ENCODE assay signal across 12 cellular contexts in genomic region chr3:148211725-148212124, GRCh38.
DNase-seq lines count a peak whose midpoint lies in the region; ATAC-seq, FAIRE-seq and TF ChIP-seq lines count a peak whose summit lies in the region.
"Had no signal": no experiment of that assay in that cellular context is flagged by ENCODE, and none has a peak within 500 bp of the region (broad histone marks: within the 10 kb centered on the region; RNA-seq: fewer than 3 reads in every experiment).

No MANE protein-coding gene starts in this region.

- H3K9me2 ChIP-seq in PC-3 (replicated peaks; ENCODE audit: low read length), result no peaks in the 10 kb centered on the region

- no peak for TF ChIP-seq POLR2A in HepG2 (IDR thresholded peaks at IDR 0.05; ENCODE audit: insufficient read depth in 1 of 2, low read depth in 2 of 2, low read length in 2 of 2)

- no peak for FAIRE-seq in HepG2 (lab: Jason Lieb, UNC)
- FAIRE-seq: keratinocyte had no signal

- BruUV-seq in PC-3 (replicated peaks; lab: Mats Ljungman, UMichigan) (no TSS peak), HepG2 (replicated peaks; lab: Mats Ljungman, UMichigan) (no TSS peak)

- H2AFZ ChIP-seq in PC-3 (ENCODE audit: low read length), result no peak overlapping the region
- no peak overlapping the region for H2AFZ ChIP-seq in HepG2 (ENCODE audit: low read length)

- no peaks in the 10 kb centered on the region for H3F3A ChIP-seq in PC-3 (ENCODE audit: low read length, unreplicated experiment)

- intact Hi-C loops in PC-3 (cut with micrococcal nuclease), result no loop called here
- intact Hi-C loops in HepG2 (cut with micrococcal nuclease; ENCODE audit: unreplicated experiment), result no loop called here
- intact Hi-C loops in ascending aorta (cut with DNase I), result no loop called here

- H3K79me2 ChIP-seq in PC-3 (ENCODE audit: low read length) (no peaks in the 10 kb centered on the region), HepG2 (ENCODE audit: insufficient read depth, low read length) (no peaks in the 10 kb centered on the region)

- POLR2A ChIA-PET in PC-3 (lab: Charles Lee; ENCODE audit: unreplicated experiment), result no interaction called here
- POLR2A ChIA-PET in HepG2 (lab: Yijun Ruan, JAX), result no interaction called here

- no peaks in the 10 kb centered on the region for H4K20me1 ChIP-seq in PC-3 (ENCODE audit: low read length)
- no peaks in the 10 kb centered on the region for H4K20me1 ChIP-seq in HepG2 (ENCODE audit: insufficient read depth, low read length)

- H3K27me3 ChIP-seq in PC-3 (ENCODE audit: low read length), result no peaks in the 10 kb centered on the region
- no peaks in the 10 kb centered on the region for H3K27me3 ChIP-seq in HepG2 (ENCODE audit: control insufficient read depth in 1 of 2, insufficient read depth in 2 of 2, low read length in 2 of 2)
- no peaks in the 10 kb centered on the region for H3K27me3 ChIP-seq in WERI-Rb-1 (ENCODE audit: insufficient read depth, low read depth, severe bottlenecking)
- H3K27me3 ChIP-seq in ascending aorta, result no peaks in the 10 kb centered on the region

- H3K9me3 ChIP-seq in PC-3 (ENCODE audit: low read length) (no peaks in the 10 kb centered on the region), HepG2 (ENCODE audit: low read length) (no peaks in the 10 kb centered on the region), WERI-Rb-1 (ENCODE audit: severe bottlenecking) (no peaks in the 10 kb centered on the region), ascending aorta (no peaks in the 10 kb centered on the region)

- CTCF ChIA-PET in PC-3 (lab: Charles Lee) (no interaction called here), HepG2 (lab: Yijun Ruan, JAX; ENCODE audit: low intra/inter-chr PET ratio, low total read pairs) (no interaction called here)

- ATAC-seq in GM18511 (IDR thresholded peaks at IDR 0.05; ENCODE audit: unreplicated experiment) (peak; percentile 95), HG02798 (IDR thresholded peaks at IDR 0.05; ENCODE audit: poor library complexity, unreplicated experiment) (peak; percentile 79), PC-3 (no peak), HepG2 (peak; percentile 97)

- no peak overlapping the region for H3K4me3 ChIP-seq in PC-3 (ENCODE audit: low read length)
- H3K4me3 ChIP-seq in HepG2 (replicated peaks in 1 of 3; ENCODE audit: insufficient read depth in 1 of 3, low read depth in 2 of 3, low read length in 3 of 3), result no peak overlapping the region
- no peak overlapping the region for H3K4me3 ChIP-seq in WERI-Rb-1 (ENCODE audit: low read depth, low read length)
- no peak overlapping the region for H3K4me3 ChIP-seq in ascending aorta

- H3K27ac ChIP-seq in PC-3 (ENCODE audit: low read length) (no peak overlapping the region), HepG2 (ENCODE audit: extremely low read length, insufficient read depth, low read length) (no peak overlapping the region), WERI-Rb-1 (no peak overlapping the region), ascending aorta (no peak overlapping the region)

- H3K9ac ChIP-seq in PC-3 (ENCODE audit: low read length), result no peak overlapping the region
- H3K9ac ChIP-seq in HepG2 (ENCODE audit: insufficient read depth, low read depth, low read length), result no peak overlapping the region

- TF ChIP-seq CTCF in PC-3 (conservative IDR thresholded peaks at IDR 0.05; ENCODE audit: low read depth, low read length) (no peak), HepG2 (CRISPR knock-in tag; IDR thresholded peaks at IDR 0.05) (peak; percentile 25), WERI-Rb-1 (IDR thresholded peaks at IDR 0.05; ENCODE audit: low read depth, low read length) (no peak), ascending aorta (IDR thresholded peaks at IDR 0.05) (no peak)

- TF ChIP-seq RAD21 in HepG2 (CRISPR knock-in tag; IDR thresholded peaks at IDR 0.05), result no peak

- H3K4me1 ChIP-seq in PC-3 (ENCODE audit: insufficient read depth, low read length), result no peaks in the 10 kb centered on the region
- peaks cover 12% of the 10 kb centered on the region; the same call in 1 of the 2 replicates for H3K4me1 ChIP-seq in HepG2 (ENCODE audit: insufficient read depth, low read length)
- no peaks in the 10 kb centered on the region for H3K4me1 ChIP-seq in ascending aorta

- no peak overlapping the region for H3K4me2 ChIP-seq in PC-3 (ENCODE audit: low read length)
- H3K4me2 ChIP-seq in HepG2 (ENCODE audit: low read depth, low read length), result no peak overlapping the region

- 0 out of 4 replicates have a peak, but pooled peaks of 1 of the 2 experiments have one; percentile 16 for TF ChIP-seq EP300 in HepG2 (IDR thresholded peaks at IDR 0.05; ENCODE audit: low read depth in 2 of 2, low read length in 2 of 2)
- TF ChIP-seq EP300 in HepG2 (CRISPR knock-in tag; IDR thresholded peaks at IDR 0.05; ENCODE audit: borderline replicate concordance), result no peak

- DNase-seq in PC-3 (peak; percentile 29), HepG2 (ENCODE audit: low spot score) (peak; percentile 24), cerebellum (ENCODE audit: low spot score) (no peak), globus pallidus (ENCODE audit: low spot score) (no peak), WERI-Rb-1 (no peak), ascending aorta (ENCODE audit: low spot score in 2 of 2) (no peak)
- DNase-seq: activated gamma-delta T cell treated with Interleukin-2 at 50 U/mL for 16 hours; effector memory CD4-positive, alpha-beta T cell; NCI-H524 treated with DMSO at 0.1 percent for 48 hours had no signal

- in situ Hi-C loops in HepG2 (cut with HindIII; ENCODE audit: extremely low pct_ligation_motif_present, low pct_unique_long_range_greater_than_20kb), result no loop called here

- no peaks in the 10 kb centered on the region for H3K36me3 ChIP-seq in PC-3 (ENCODE audit: low read depth, low read length)
- H3K36me3 ChIP-seq in HepG2 (replicated peaks in 1 of 2; ENCODE audit: control insufficient read depth in 1 of 2, insufficient read depth in 2 of 2, low read length in 2 of 2), result no peaks in the 10 kb centered on the region
- H3K36me3 ChIP-seq in WERI-Rb-1, result no peaks in the 10 kb centered on the region
- no peaks in the 10 kb centered on the region for H3K36me3 ChIP-seq in ascending aorta

TF ChIP-seq in HepG2, 621 proteins besides CTCF, POLR2A, EP300 and RAD21 (continues in another document):
- TF ChIP-seq E2F2 (CRISPR knock-in tag; IDR thresholded peaks at IDR 0.05; ENCODE audit: borderline replicate concordance), result no peak
- no peak for TF ChIP-seq ZNF432 (CRISPR knock-in tag; IDR thresholded peaks at IDR 0.05; ENCODE audit: borderline replicate concordance)
- no peak for TF ChIP-seq HNRNPK (IDR thresholded peaks at IDR 0.05; ENCODE audit: low read depth, low read length, poor library complexity, severe bottlenecking)
- no peak for TF ChIP-seq ZHX2 (IDR thresholded peaks at IDR 0.05; ENCODE audit: low read depth)
- TF ChIP-seq ZHX2 (CRISPR knock-in tag; IDR thresholded peaks at IDR 0.05; ENCODE audit: borderline replicate concordance), result no peak

Comparison
In these comparisons a context has a peak if more than half of its experiments do, and no peak if none do; other contexts are left out.
1. DNase-seq: peak in PC-3 (single experiment) and HepG2 (single experiment); none in cerebellum (single experiment), globus pallidus (single experiment), WERI-Rb-1 (single experiment) and ascending aorta (0 of 2).